In genomic region chr21:44436958-44437357, GRCh38 we compare ENCODE assay signal across 20 cellular contexts. TPM values are rescaled to one million over a fixed set of nuclear protein-coding genes. Genes with fewer than 3 reads are reported as not detected.
DNase-seq lines count a peak whose midpoint lies in the region; ATAC-seq, FAIRE-seq and TF ChIP-seq lines count a peak whose summit lies in the region.
"Had no signal": no experiment of that assay in that cellular context is flagged by ENCODE, and none has a peak within 500 bp of the region (broad histone marks: within the 10 kb centered on the region; RNA-seq: fewer than 3 reads in every experiment).

No MANE protein-coding gene starts in this region.

- H3K9me3 ChIP-seq in WERI-Rb-1 (ENCODE audit: severe bottlenecking) (no peaks in the 10 kb centered on the region), kidney (ENCODE audit: control insufficient read depth in 1 of 2, low read length in 2 of 2) (no peaks in the 10 kb centered on the region)
- H3K9me3 ChIP-seq: SJSA1 had no signal

- no peaks in the 10 kb centered on the region for H3K27me3 ChIP-seq in H7 (ENCODE audit: control insufficient read depth, insufficient read depth, low read length)
- H3K27me3 ChIP-seq in WERI-Rb-1 (ENCODE audit: insufficient read depth, low read depth, severe bottlenecking) = no peaks in the 10 kb centered on the region
- H3K27me3 ChIP-seq: SJSA1 had no signal

- H3K4me3 ChIP-seq in H7 (ENCODE audit: insufficient read depth, low read depth, low read length) (no peak overlapping the region), WERI-Rb-1 (ENCODE audit: low read depth, low read length) (no peak overlapping the region), kidney (ENCODE audit: low read length in 2 of 2) (no peak overlapping the region)
- H3K4me3 ChIP-seq: SJSA1 had no signal

- H3K4me1 ChIP-seq in kidney (ENCODE audit: control insufficient read depth in 1 of 2, insufficient read depth in 1 of 2, low read depth in 1 of 2, low read length in 2 of 2) = no peaks in the 10 kb centered on the region
- H3K4me1 ChIP-seq: SJSA1 had no signal

- peak; percentile 69 for DNase-seq in H7
- DNase-seq in WERI-Rb-1 = peak; percentile 5
- peak; percentile 45 for DNase-seq in kidney
- peak; percentile 67 for DNase-seq in posterior vena cava (ENCODE audit: low spot score)
- DNase-seq in NCI-H1436 (lab: John Stamatoyannopoulos, UW) = no peak
- no peak for DNase-seq in kidney glomerular epithelial cell (lab: John Stamatoyannopoulos, UW)
- DNase-seq in DMS53 (lab: John Stamatoyannopoulos, UW) = no peak
- DNase-seq: ACHN; AML-193; CD4-positive, CD25-positive, alpha-beta regulatory T cell; HCEC 1CT; NCI-H1417; NCI-H2029; NCI-H2171 treated with DMSO at 0.1 percent for 48 hours; NCI-H446 treated with DMSO at 0.1 percent for 48 hours; NCI-H774; RPMI8226 had no signal

- intact Hi-C loops in kidney (cut with DNase I) (no loop called here), posterior vena cava (cut with DNase I) (no loop called here)

- H3K36me3 ChIP-seq in H7 (replicated peaks; ENCODE audit: control insufficient read depth, insufficient read depth, low read length) = no peaks in the 10 kb centered on the region
- H3K36me3 ChIP-seq in WERI-Rb-1 = no peaks in the 10 kb centered on the region
- H3K36me3 ChIP-seq in kidney (ENCODE audit: control insufficient read depth in 1 of 2, insufficient read depth in 2 of 2, low read length in 2 of 2) = no peaks in the 10 kb centered on the region

- TF ChIP-seq CTCF in WERI-Rb-1 (IDR thresholded peaks at IDR 0.05; ENCODE audit: low read depth, low read length) (no peak), kidney (IDR thresholded peaks at IDR 0.05; ENCODE audit: borderline replicate concordance, extremely low read depth, insufficient read depth) (no peak)

- FAIRE-seq in kidney (lab: Jason Lieb, UNC) = no peak
- FAIRE-seq: GM19239 had no signal

- H3K9ac ChIP-seq in kidney (ENCODE audit: low read length in 2 of 2) = no peak overlapping the region

- ATAC-seq in GM19328 (IDR thresholded peaks at IDR 0.05; ENCODE audit: unreplicated experiment) = no peak

- no peak overlapping the region for H3K27ac ChIP-seq in WERI-Rb-1
- H3K27ac ChIP-seq in kidney (ENCODE audit: low read depth in 2 of 2, low read length in 2 of 2) = no peak overlapping the region
- H3K27ac ChIP-seq: SJSA1 had no signal

RNA-seq across cellular contexts. Expression of gene LRRC3, which starts 18.4 kb away (rescaled TPM):
- total RNA-seq in H7 (2014; rRNA removed; shearing (Covaris generic)) = 3.8 and 4.6 TPM in 2 replicates
- 1.4 TPM for total RNA-seq in kidney
- 0.60 TPM for polyA plus RNA-seq in kidney (ENCODE audit: insufficient read depth, low read depth, low replicate concordance)
- 1 to 10 TPM; 1.5 to 1.8 TPM for total RNA-seq in posterior vena cava

Comparison
In these comparisons a context has a peak if more than half of its experiments do, and no peak if none do; other contexts are left out.
1. DNase-seq: peak in H7 (single experiment), WERI-Rb-1 (single experiment), kidney (single experiment) and posterior vena cava (single experiment); none in NCI-H1436 (single experiment), kidney glomerular epithelial cell (single experiment) and DMS53 (single experiment).